ENCODE assay signal across 15 cellular contexts in genomic region chr22:19851291-19852176, GRCh38. TPM values are rescaled to one million over a fixed set of nuclear protein-coding genes. Genes with fewer than 3 reads are reported as not detected.
DNase-seq lines count a peak whose midpoint lies in the region; ATAC-seq, FAIRE-seq and TF ChIP-seq lines count a peak whose summit lies in the region.
"Had no signal": no experiment of that assay in that cellular context is flagged by ENCODE, and none has a peak within 500 bp of the region (broad histone marks: within the 10 kb centered on the region; RNA-seq: fewer than 3 reads in every experiment).

No MANE protein-coding gene starts in this region.

- H3K27me3 Mint-ChIP-seq in T-helper 17 cell: no peaks in the 10 kb centered on the region
- H3K27me3 Mint-ChIP-seq in type B pancreatic cell: no peaks in the 10 kb centered on the region

- H3K4me3 Mint-ChIP-seq in T-helper 17 cell: no peak overlapping the region
- peak overlapping the region; percentile 96 for H3K4me3 Mint-ChIP-seq in type B pancreatic cell

- no peak for TF ChIP-seq POLR2A in HepG2 (IDR thresholded peaks at IDR 0.05; ENCODE audit: insufficient read depth in 1 of 2, low read depth in 2 of 2, low read length in 2 of 2)
- TF ChIP-seq POLR2A in right lobe of liver (IDR thresholded peaks at IDR 0.05): no peak

- H3K9ac ChIP-seq in HepG2 (ENCODE audit: insufficient read depth, low read depth, low read length): no peak overlapping the region; the same call in 1 of the 2 replicates

- H3K4me2 ChIP-seq in HepG2 (ENCODE audit: low read depth, low read length) (no peak overlapping the region), hepatocyte (no peak overlapping the region)

- H3K27ac ChIP-seq in HepG2 (ENCODE audit: extremely low read length, insufficient read depth, low read length) (no peak overlapping the region), right lobe of liver (no peak overlapping the region), hepatocyte (peak overlapping the region; percentile 83)
- H3K27ac ChIP-seq: cardiac muscle cell, Peyer's patch, psoas muscle had no signal

- BruUV-seq in HepG2 (replicated peaks; lab: Mats Ljungman, UMichigan): no TSS peak

- H3K4me1 ChIP-seq in HepG2 (ENCODE audit: insufficient read depth, low read length) (peaks cover 60% of the 10 kb centered on the region), right lobe of liver (peaks cover 0 to 28% (median 8%) of the 10 kb centered on the region in 4 donors), hepatocyte (ENCODE audit: insufficient read depth) (peaks cover 48% of the 10 kb centered on the region)

- H3K9me2 ChIP-seq in hepatocyte (replicated peaks; ENCODE audit: insufficient read depth): no peaks in the 10 kb centered on the region

- TF ChIP-seq CTCF in HepG2 (CRISPR knock-in tag; IDR thresholded peaks at IDR 0.05): no peak
- TF ChIP-seq CTCF in right lobe of liver (IDR thresholded peaks at IDR 0.05): no peak
- no peak for TF ChIP-seq CTCF in hepatocyte (IDR thresholded peaks at IDR 0.05; ENCODE audit: poor library complexity)
- TF ChIP-seq CTCF in type B pancreatic cell (conservative IDR thresholded peaks at IDR 0.05): no peak

- peaks cover 32% of the 10 kb centered on the region for H3K4me1 Mint-ChIP-seq in T-helper 17 cell
- H3K4me1 Mint-ChIP-seq in type B pancreatic cell (ENCODE audit: unreplicated experiment): peaks cover 34% of the 10 kb centered on the region

- H3K27me3 ChIP-seq in HepG2 (ENCODE audit: control insufficient read depth in 1 of 2, insufficient read depth in 2 of 2, low read length in 2 of 2) (no peaks in the 10 kb centered on the region; a peak in 1 of 5 replicates), right lobe of liver (no peaks in the 10 kb centered on the region), hepatocyte (no peaks in the 10 kb centered on the region)
- H3K27me3 ChIP-seq: cardiac muscle cell, Peyer's patch had no signal

- no peak for FAIRE-seq in HepG2 (lab: Jason Lieb, UNC)

- H2AFZ ChIP-seq in HepG2 (ENCODE audit: low read length) (no peak overlapping the region), hepatocyte (no peak overlapping the region)

- no peaks in the 10 kb centered on the region for H3K9me3 ChIP-seq in HepG2 (ENCODE audit: low read length)
- no peaks in the 10 kb centered on the region for H3K9me3 ChIP-seq in right lobe of liver
- H3K9me3 ChIP-seq in T-helper 17 cell (ENCODE audit: control insufficient read depth, low read length, poor library complexity, severe bottlenecking): no peaks in the 10 kb centered on the region
- no peaks in the 10 kb centered on the region for H3K9me3 ChIP-seq in hepatocyte (ENCODE audit: low read depth)
- H3K9me3 ChIP-seq: Peyer's patch, psoas muscle had no signal

- TF ChIP-seq EP300 in HepG2 (IDR thresholded peaks at IDR 0.05; ENCODE audit: low read depth in 2 of 2, low read length in 2 of 2) (no peak), HepG2 (CRISPR knock-in tag; IDR thresholded peaks at IDR 0.05; ENCODE audit: borderline replicate concordance) (no peak)

- H3K36me3 Mint-ChIP-seq in T-helper 17 cell (ENCODE audit: low read depth) (no peaks in the 10 kb centered on the region), type B pancreatic cell (peaks cover 16% of the 10 kb centered on the region)

- intact Hi-C loops in HepG2 (cut with micrococcal nuclease; ENCODE audit: unreplicated experiment): no loop called here
- intact Hi-C loops in right lobe of liver (cut with DNase I): no loop called here

- H3K36me3 ChIP-seq in HepG2 (replicated peaks in 1 of 2; ENCODE audit: control insufficient read depth in 1 of 2, insufficient read depth in 2 of 2, low read length in 2 of 2) (peaks cover 6 to 26% of the 10 kb centered on the region in 2 experiments), right lobe of liver (peaks cover 0 to 10% (median 3%) of the 10 kb centered on the region in 4 donors), hepatocyte (replicated peaks; ENCODE audit: insufficient read depth, low read depth) (no peaks in the 10 kb centered on the region)

- ATAC-seq in HepG2: no peak
- no peak for ATAC-seq in right lobe of liver
- no peak for ATAC-seq in T-helper 17 cell
- ATAC-seq in GM21423 (IDR thresholded peaks at IDR 0.05; ENCODE audit: unreplicated experiment): no peak
- ATAC-seq: psoas muscle had no signal

- in situ Hi-C loops in HepG2 (cut with HindIII; ENCODE audit: extremely low pct_ligation_motif_present, low pct_unique_long_range_greater_than_20kb): loop anchor here (5.0 kb wide), 1 partner anchor 51 kb away; no protein-coding TSS in a partner anchor

- no peak for TF ChIP-seq RAD21 in HepG2 (CRISPR knock-in tag; IDR thresholded peaks at IDR 0.05)

- H3K79me2 ChIP-seq in HepG2 (ENCODE audit: insufficient read depth, low read length) (peaks cover 45% of the 10 kb centered on the region), hepatocyte (peaks cover 67% of the 10 kb centered on the region)

- H3K4me3 ChIP-seq in HepG2 (replicated peaks in 1 of 3; ENCODE audit: insufficient read depth in 1 of 3, low read depth in 2 of 3, low read length in 3 of 3): no peak overlapping the region
- no peak overlapping the region for H3K4me3 ChIP-seq in right lobe of liver
- H3K4me3 ChIP-seq in hepatocyte: no peak overlapping the region
- H3K4me3 ChIP-seq: cardiac muscle cell, Peyer's patch, psoas muscle had no signal

- peak overlapping the region; percentile 63 for H3K27ac Mint-ChIP-seq in T-helper 17 cell
- peak overlapping the region; percentile 89 for H3K27ac Mint-ChIP-seq in type B pancreatic cell

- H3K9me3 Mint-ChIP-seq in type B pancreatic cell: no peaks in the 10 kb centered on the region

- 95% methylated on average over 3 of the region's 21 CpGs for WGBS in HepG2 (ENCODE audit: low lambda C conversion rate)
- 100% methylated on average over 1 of the region's 21 CpGs for WGBS in right lobe of liver (ENCODE audit: insufficient coverage, low coverage, low lambda C conversion rate, missing lambda C conversion rate)
- 94% methylated on average over 21 of the region's 21 CpGs for WGBS in hepatocyte (ENCODE audit: low lambda C conversion rate, missing lambda C conversion rate)

- CTCF ChIA-PET in HepG2 (lab: Yijun Ruan, JAX; ENCODE audit: low intra/inter-chr PET ratio, low total read pairs): no interaction called here

- H4K20me1 ChIP-seq in HepG2 (ENCODE audit: insufficient read depth, low read length) (peaks cover 9% of the 10 kb centered on the region), hepatocyte (ENCODE audit: insufficient read depth, poor library complexity, severe bottlenecking) (peaks cover 10% of the 10 kb centered on the region)

- no peak for DNase-seq in HepG2 (ENCODE audit: low spot score)
- DNase-seq in right lobe of liver: no peak
- DNase-seq in T-helper 17 cell: no peak
- peak; percentile 10 for DNase-seq in hepatocyte (ENCODE audit: low spot score)
- DNase-seq in type B pancreatic cell (ENCODE audit: extremely low spot score, unreplicated experiment): no peak
- DNase-seq in COR-L47 (lab: John Stamatoyannopoulos, UW): no peak
- DNase-seq in stimulated activated CD4-positive, alpha-beta T cell treated with anti-CD3 and anti-CD28 coated beads, Interleukin-4, amount 100 ng/mL, for 4 hours: no peak
- DNase-seq: GDM1; NCI-H1105; stimulated activated CD4-positive, alpha-beta T cell treated with anti-CD3 and anti-CD28 coated beads, Interleukin-4, amount 100 ng/mL, for 1 hour; T1000 had no signal

- POLR2A ChIA-PET in HepG2 (lab: Yijun Ruan, JAX): no interaction called here

RNA-seq across cellular contexts. Expression of gene GNB1L, which starts 3.1 kb away (rescaled TPM):
- 7.4 and 7.7 TPM in 2 replicates for total RNA-seq in HepG2 (2016; rRNA removed; fragmentation: Illumina TruSeq; extraction: Trizol)
- 2.1 and 3.2 TPM in 2 replicates for total RNA-seq in HepG2 (2016; cell fraction: cytosol; rRNA removed; fragmentation: Illumina TruSeq; extraction: Trizol; ENCODE audit: low read depth)
- total RNA-seq in HepG2 (2016; cell fraction: insoluble cytoplasmic fraction; rRNA removed; fragmentation: Illumina TruSeq; extraction: Trizol): 7.8 and 8.7 TPM in 2 replicates
- 4.1 and 4.4 TPM in 2 replicates for total RNA-seq in HepG2 (2016; cell fraction: membrane; rRNA removed; fragmentation: Illumina TruSeq; extraction: Trizol)
- total RNA-seq in HepG2 (2016; cell fraction: nucleus; rRNA removed; fragmentation: Illumina TruSeq; extraction: Trizol): 4.8 and 5.3 TPM in 2 replicates
- 2.1 and 2.5 TPM in 2 replicates for polyA plus RNA-seq in HepG2 (2011; rRNA removed)
- polyA plus RNA-seq in HepG2 (2011; cell fraction: cytosol; rRNA removed): 1.7 and 3.9 TPM in 2 replicates
- polyA plus RNA-seq in HepG2 (2011; cell fraction: nucleus; rRNA removed): 4.7 and 6.8 TPM in 2 replicates
- 2.4 and 4.1 TPM in 2 replicates for polyA plus RNA-seq in HepG2 (2012)
- polyA plus RNA-seq in HepG2 (2016; cell fraction: cytosol; fragmentation: Illumina TruSeq; extraction: Trizol; ENCODE audit: low read depth): 1.7 and 2.3 TPM in 2 replicates
- polyA plus RNA-seq in HepG2 (2016; cell fraction: insoluble cytoplasmic fraction; fragmentation: Illumina TruSeq; extraction: Trizol; ENCODE audit: low read depth): 5.9 and 6.5 TPM in 2 replicates
- polyA plus RNA-seq in HepG2 (2016; cell fraction: membrane; fragmentation: Illumina TruSeq; extraction: Trizol; ENCODE audit: low read depth): 2.8 and 3.1 TPM in 2 replicates
- 4.2 and 7.0 TPM in 2 replicates for polyA plus RNA-seq in HepG2 (2016; cell fraction: nucleus; fragmentation: Illumina TruSeq; extraction: Trizol; ENCODE audit: insufficient read depth, low read depth)
- polyA minus RNA-seq in HepG2 (2011; rRNA and poly(A)+ RNA removed; ENCODE audit: low replicate concordance): 2.4 and 4.9 TPM in 2 replicates
- 1.7 and 2.4 TPM in 2 replicates for polyA minus RNA-seq in HepG2 (2011; cell fraction: cytosol; rRNA and poly(A)+ RNA removed)
- polyA minus RNA-seq in HepG2 (2011; cell fraction: nucleus; rRNA and poly(A)+ RNA removed): 0.75 and 1.8 TPM in 2 replicates
- 1 to 10 TPM; 1.4 to 3.2 (median 2.7) TPM for total RNA-seq in right lobe of liver
- 1 to 10 TPM; 5.0 to 6.2 TPM for total RNA-seq in T-helper 17 cell
- 2.6 and 4.1 TPM in 2 replicates for total RNA-seq in hepatocyte
- 8.5 TPM in 2 replicates for polyA plus RNA-seq in hepatocyte
- 7.5 and 7.7 TPM in 2 replicates for total RNA-seq in type B pancreatic cell (ENCODE audit: low replicate concordance)

RNA-seq across cellular contexts. Expression of gene RTL10, which starts 3.1 kb away (rescaled TPM):
- total RNA-seq in HepG2 (2016; rRNA removed; fragmentation: Illumina TruSeq; extraction: Trizol) (14.1 and 17.6 TPM in 2 replicates), right lobe of liver (1 to 10 TPM; 6.4 to 9.1 (median 6.6) TPM), T-helper 17 cell (10 to 100 TPM; 12.4 to 13.1 TPM), hepatocyte (12.3 and 15.9 TPM in 2 replicates), type B pancreatic cell (ENCODE audit: low replicate concordance) (28.8 and 39.1 TPM in 2 replicates)
- 2.4 and 2.6 TPM in 2 replicates for total RNA-seq in HepG2 (2016; cell fraction: cytosol; rRNA removed; fragmentation: Illumina TruSeq; extraction: Trizol; ENCODE audit: low read depth)
- total RNA-seq in HepG2 (2016; cell fraction: insoluble cytoplasmic fraction; rRNA removed; fragmentation: Illumina TruSeq; extraction: Trizol): 10.3 and 13.8 TPM in 2 replicates
- 6.4 and 6.7 TPM in 2 replicates for total RNA-seq in HepG2 (2016; cell fraction: membrane; rRNA removed; fragmentation: Illumina TruSeq; extraction: Trizol)
- total RNA-seq in HepG2 (2016; cell fraction: nucleus; rRNA removed; fragmentation: Illumina TruSeq; extraction: Trizol): 15.1 and 15.3 TPM in 2 replicates
- polyA plus RNA-seq in HepG2 (2011; rRNA removed) (15.8 and 18.2 TPM in 2 replicates), hepatocyte (12.9 and 13.0 TPM in 2 replicates)
- 8.3 and 9.5 TPM in 2 replicates for polyA plus RNA-seq in HepG2 (2011; cell fraction: cytosol; rRNA removed)
- 47.3 and 53.1 TPM in 2 replicates for polyA plus RNA-seq in HepG2 (2011; cell fraction: nucleus; rRNA removed)
- polyA plus RNA-seq in HepG2 (2012): 11.3 and 11.9 TPM in 2 replicates
- polyA plus RNA-seq in HepG2 (2016; cell fraction: cytosol; fragmentation: Illumina TruSeq; extraction: Trizol; ENCODE audit: low read depth): 1.3 and 1.5 TPM in 2 replicates
- polyA plus RNA-seq in HepG2 (2016; cell fraction: insoluble cytoplasmic fraction; fragmentation: Illumina TruSeq; extraction: Trizol; ENCODE audit: low read depth): 8.2 and 12.3 TPM in 2 replicates
- polyA plus RNA-seq in HepG2 (2016; cell fraction: membrane; fragmentation: Illumina TruSeq; extraction: Trizol; ENCODE audit: low read depth): 2.5 and 3.1 TPM in 2 replicates
- polyA plus RNA-seq in HepG2 (2016; cell fraction: nucleus; fragmentation: Illumina TruSeq; extraction: Trizol; ENCODE audit: insufficient read depth, low read depth): 23.5 and 25.4 TPM in 2 replicates
- 46.0 and 112 TPM in 2 replicates for polyA minus RNA-seq in HepG2 (2011; rRNA and poly(A)+ RNA removed; ENCODE audit: low replicate concordance)
- polyA minus RNA-seq in HepG2 (2011; cell fraction: cytosol; rRNA and poly(A)+ RNA removed): 8.4 and 10.0 TPM in 2 replicates
- 21.9 and 23.7 TPM in 2 replicates for polyA minus RNA-seq in HepG2 (2011; cell fraction: nucleus; rRNA and poly(A)+ RNA removed)
